ENCODE assay signal across 8 cellular contexts in the genomic region with DNA sequence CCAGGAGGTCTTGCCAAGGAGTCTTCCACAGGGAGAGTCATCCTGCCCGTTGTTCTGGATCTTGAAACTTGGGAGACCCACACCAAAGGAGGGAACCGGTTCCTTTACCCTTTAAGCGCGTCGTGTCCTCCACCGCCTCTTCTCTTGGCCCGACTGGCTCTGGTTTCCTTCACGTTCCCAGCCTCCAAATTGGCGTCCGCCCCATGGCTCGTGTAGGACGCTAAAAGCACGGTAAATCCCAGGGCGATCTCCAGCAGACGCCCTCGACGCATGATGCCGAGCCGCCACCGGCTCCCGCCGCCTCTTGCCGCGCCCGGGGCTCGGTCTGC. TPM values are rescaled to one million over a fixed set of nuclear protein-coding genes. Genes with fewer than 3 reads are reported as not detected.
DNase-seq lines count a peak whose midpoint lies in the region; ATAC-seq, FAIRE-seq and TF ChIP-seq lines count a peak whose summit lies in the region.

No MANE protein-coding gene starts in this region.

- intact Hi-C loops in GM12878 (cut with micrococcal nuclease; ENCODE audit: unreplicated experiment) (loop anchor here (5.0 kb wide), 1 partner anchor 142 kb away; no protein-coding TSS in a partner anchor), HepG2 (cut with micrococcal nuclease; ENCODE audit: unreplicated experiment) (loop anchor here (5.0 to 10.0 kb wide), 2 partner anchors 160 to 287 kb away; no protein-coding TSS in a partner anchor)

- WGBS in GM12878 (ENCODE audit: insufficient coverage, insufficient replicate concordance, low lambda C conversion rate, missing lambda C conversion rate), result 1% methylated on average over 21 of the region's 26 CpGs
- WGBS in HepG2 (ENCODE audit: low lambda C conversion rate), result 19% methylated on average over 22 of the region's 26 CpGs
- WGBS in tibial nerve, 2 donors, result 1 to 2% methylated on average over 13 to 20 of the region's 26 CpGs

- H3K4me2 ChIP-seq in GM12878 (ENCODE audit: control insufficient read depth, insufficient read depth), result peak overlapping the region; percentile 81
- H3K4me2 ChIP-seq in HepG2 (ENCODE audit: low read depth, low read length), result peak overlapping the region; percentile 72

- TF ChIP-seq CTCF in GM12878 (IDR thresholded peaks at IDR 0.05 in 2 of 3, conservative IDR thresholded peaks at IDR 0.05 in 1 of 3; ENCODE audit: control insufficient read depth in 2 of 3, extremely low read depth in 1 of 3, insufficient read depth in 1 of 3, low read depth in 3 of 3, low read length in 3 of 3) (no peak), HepG2 (CRISPR knock-in tag; IDR thresholded peaks at IDR 0.05) (no peak), tibial nerve (IDR thresholded peaks at IDR 0.05) (no peak)

- H3K79me2 ChIP-seq in GM12878 (ENCODE audit: control insufficient read depth, insufficient read depth, low read length) (peaks cover 13% of the 10 kb centered on the region), HepG2 (ENCODE audit: insufficient read depth, low read length) (no peaks in the 10 kb centered on the region)

- TF ChIP-seq RAD21 in GM12878 (IDR thresholded peaks at IDR 0.05; ENCODE audit: insufficient read depth, low read depth, low read length) (no peak), HepG2 (CRISPR knock-in tag; IDR thresholded peaks at IDR 0.05) (no peak)

- SMC1A ChIA-PET in GM12878 (lab: Charles Lee; ENCODE audit: uncharacterized antibody, unreplicated experiment), result interaction anchor here (1.2 kb wide), 1 partner anchor 162 kb away, joined by 3 read pairs; no protein-coding TSS in a partner anchor

- no TSS peak for BruUV-seq in GM12878 (replicated peaks; lab: Mats Ljungman, UMichigan)
- BruUV-seq in HepG2 (replicated peaks; lab: Mats Ljungman, UMichigan), result no TSS peak

- no peak; the same call in 1 of the 2 replicates for TF ChIP-seq POLR2A in GM12878 (IDR thresholded peaks at IDR 0.05; ENCODE audit: low read depth, low read length)
- no peak for TF ChIP-seq POLR2A in HepG2 (IDR thresholded peaks at IDR 0.05; ENCODE audit: insufficient read depth in 1 of 2, low read depth in 2 of 2, low read length in 2 of 2)
- no peak for TF ChIP-seq POLR2A in tibial nerve (IDR thresholded peaks at IDR 0.05)

- CTCF ChIA-PET in GM12878 (lab: Yijun Ruan, JAX), result interaction anchor here (0.9 kb wide), 1 partner anchor 286 kb away, joined by 6 read pairs; no protein-coding TSS in a partner anchor
- CTCF ChIA-PET in HepG2 (lab: Yijun Ruan, JAX; ENCODE audit: low intra/inter-chr PET ratio, low total read pairs), result no interaction called here

- POLR2A ChIA-PET in GM12878 (lab: Charles Lee), result no interaction called here
- POLR2A ChIA-PET in HepG2 (lab: Yijun Ruan, JAX), result no interaction called here

- DNase-seq in GM12878 (ENCODE audit: low read depth, low spot score) (no peak), HepG2 (ENCODE audit: low spot score) (no peak), tibial nerve (ENCODE audit: low spot score in 2 of 2) (no peak), activated gamma-delta T cell treated with Interleukin-2 at 50 U/mL for 16 hours (no peak), frontal cortex (ENCODE audit: low spot score in 2 of 2) (no peak)
- DNase-seq in stimulated activated CD4-positive, alpha-beta T cell treated with anti-CD3 and anti-CD28 coated beads, Interleukin-4, amount 100 ng/mL, for 1 hour, result no peak

- H3K36me3 ChIP-seq in GM12878 (ENCODE audit: control insufficient read depth in 2 of 2, insufficient read depth in 2 of 2, low read length in 1 of 2) (no peaks in the 10 kb centered on the region), HepG2 (replicated peaks in 1 of 2; ENCODE audit: control insufficient read depth in 1 of 2, insufficient read depth in 2 of 2, low read length in 2 of 2) (no peaks in the 10 kb centered on the region), tibial nerve (no peaks in the 10 kb centered on the region)

- H3K27me3 ChIP-seq in GM12878 (replicated peaks in 1 of 2; ENCODE audit: control insufficient read depth in 2 of 2, insufficient read depth in 2 of 2, low read length in 1 of 2) (no peaks in the 10 kb centered on the region), HepG2 (ENCODE audit: control insufficient read depth in 1 of 2, insufficient read depth in 2 of 2, low read length in 2 of 2) (peaks cover 2 to 29% of the 10 kb centered on the region in 2 experiments), tibial nerve (no peaks in the 10 kb centered on the region)

- RAD21 ChIA-PET in GM12878 (lab: Charles Lee; ENCODE audit: unreplicated experiment), result interaction anchor here (1.0 to 1.4 kb wide), 4 partner anchors 48 to 289 kb away, joined by 3 to 5 read pairs (median 4); no protein-coding TSS in a partner anchor

- H3K4me3 ChIP-seq in GM08714 (ENCODE audit: low read length), result peak overlapping the region; percentile 81
- H3K4me3 ChIP-seq in GM12878, result peak overlapping the region; percentile 79
- peak overlapping the region; percentile 63 to 74 (median 64); a peak in 4 of 6 replicates for H3K4me3 ChIP-seq in HepG2 (replicated peaks in 1 of 3; ENCODE audit: insufficient read depth in 1 of 3, low read depth in 2 of 3, low read length in 3 of 3)
- H3K4me3 ChIP-seq in tibial nerve, result peak overlapping the region; percentile 52 to 96 (median 84)

- peak; percentile 6 for ATAC-seq in HG02973 (IDR thresholded peaks at IDR 0.05; ENCODE audit: unreplicated experiment)
- ATAC-seq in GM12878, result peak; percentile 26; the same call in 1 of the 3 replicates
- ATAC-seq in HepG2, result no peak

- H2AFZ ChIP-seq in GM12878 (ENCODE audit: control insufficient read depth, low read depth, low read length) (peak overlapping the region; percentile 60), HepG2 (ENCODE audit: low read length) (no peak overlapping the region)

- H4K20me1 ChIP-seq in GM12878 (ENCODE audit: control insufficient read depth, insufficient read depth) (no peaks in the 10 kb centered on the region), HepG2 (ENCODE audit: insufficient read depth, low read length) (no peaks in the 10 kb centered on the region)

- FAIRE-seq in GM12878 (lab: Jason Lieb, UNC), result no peak
- FAIRE-seq in HepG2 (lab: Jason Lieb, UNC), result no peak
- no peak for FAIRE-seq in frontal cortex (lab: Jason Lieb, UNC)

- TF ChIP-seq EP300 in GM12878 (IDR thresholded peaks at IDR 0.05; ENCODE audit: borderline replicate concordance in 1 of 2, control insufficient read depth in 1 of 2, low read depth in 2 of 2, low read length in 2 of 2), result no peak
- no peak for TF ChIP-seq EP300 in HepG2 (IDR thresholded peaks at IDR 0.05; ENCODE audit: low read depth in 2 of 2, low read length in 2 of 2)
- no peak for TF ChIP-seq EP300 in HepG2 (CRISPR knock-in tag; IDR thresholded peaks at IDR 0.05; ENCODE audit: borderline replicate concordance)
- TF ChIP-seq EP300 in tibial nerve (IDR thresholded peaks at IDR 0.05), result no peak

- H3K4me1 ChIP-seq in GM12878 (ENCODE audit: control insufficient read depth, insufficient read depth, low read length) (peaks cover 8% of the 10 kb centered on the region; the same call in 1 of the 2 replicates), HepG2 (ENCODE audit: insufficient read depth, low read length) (no peaks in the 10 kb centered on the region), tibial nerve (peaks cover 0 to 57% (median 14%) of the 10 kb centered on the region in 4 donors)

- H3K9me3 ChIP-seq in GM12878 (replicated peaks; ENCODE audit: control insufficient read depth, insufficient read depth, low read length), result no peaks in the 10 kb centered on the region
- H3K9me3 ChIP-seq in HepG2 (ENCODE audit: low read length), result no peaks in the 10 kb centered on the region
- no peaks in the 10 kb centered on the region for H3K9me3 ChIP-seq in tibial nerve

- peak overlapping the region; percentile 85 for H3K9ac ChIP-seq in GM12878 (ENCODE audit: control insufficient read depth, insufficient read depth, low read length)
- H3K9ac ChIP-seq in HepG2 (ENCODE audit: insufficient read depth, low read depth, low read length), result no peak overlapping the region

- peak overlapping the region; percentile 56 for H3K27ac ChIP-seq in GM12878 (ENCODE audit: control insufficient read depth, insufficient read depth)
- H3K27ac ChIP-seq in HepG2 (ENCODE audit: extremely low read length, insufficient read depth, low read length), result no peak overlapping the region
- peak overlapping the region; percentile 77 to 95 (median 86) for H3K27ac ChIP-seq in tibial nerve

- in situ Hi-C loops in GM12878 (cut with MboI), result no loop called here
- in situ Hi-C loops in HepG2 (cut with HindIII; ENCODE audit: extremely low pct_ligation_motif_present, low pct_unique_long_range_greater_than_20kb), result no loop called here

RNA-seq across cellular contexts. Expression of gene FBN1, which starts 1.0 kb away (rescaled TPM):
- total RNA-seq in GM12878 (2013; cell fraction: nucleolus; rRNA removed), result 30.8 and 31.4 TPM in 2 replicates
- total RNA-seq in GM12878 (2014; rRNA removed), result 9.8 and 11.2 TPM in 2 replicates
- total RNA-seq in GM12878 (2014; rRNA removed; fragmentation: Illumina TruSeq; extraction: Trizol), result 10.1 and 10.7 TPM in 2 replicates
- 12.6 and 15.3 TPM in 2 replicates for total RNA-seq in GM12878 (2021)
- polyA plus RNA-seq in GM12878 (2011; ENCODE audit: low read depth), result 3.5 TPM
- polyA plus RNA-seq in GM12878 (2011; rRNA removed), result 6.1 and 6.6 TPM in 2 replicates
- polyA plus RNA-seq in GM12878 (2011; cell fraction: cytosol; rRNA removed), result 5.3 and 5.8 TPM in 2 replicates
- 12.7 and 15.7 TPM in 2 replicates for polyA plus RNA-seq in GM12878 (2011; cell fraction: nucleus; rRNA removed)
- 4.5 and 5.7 TPM in 2 replicates for polyA plus RNA-seq in GM12878 (2012)
- polyA plus RNA-seq in GM12878 (2014; fragmentation: Illumina TruSeq; extraction: Trizol), result 8.9 and 10.1 TPM in 2 replicates
- 1 to 10 TPM; 2.2 to 2.6 TPM for polyA plus RNA-seq in GM12878 (2014; fragmentation: Nextera tagmentation; extraction: Ambion mirVana)
- 5.7 and 7.4 TPM in 2 replicates for polyA plus RNA-seq in GM12878 (2014; rRNA removed)
- polyA plus RNA-seq in GM12878 (2016; fragmentation: Nextera tagmentation; extraction: Ambion mirVana), result 1 to 10 TPM; 3.7 to 3.8 TPM
- polyA minus RNA-seq in GM12878 (2011; rRNA and poly(A)+ RNA removed), result 14.2 and 20.3 TPM in 2 replicates
- polyA minus RNA-seq in GM12878 (2011; cell fraction: cytosol; rRNA and poly(A)+ RNA removed), result 5.3 and 5.7 TPM in 2 replicates
- 11.2 and 14.3 TPM in 2 replicates for polyA minus RNA-seq in GM12878 (2011; cell fraction: nucleus; rRNA and poly(A)+ RNA removed)
- 1.7 and 3.0 TPM in 2 replicates for total RNA-seq in HepG2 (2016; rRNA removed; fragmentation: Illumina TruSeq; extraction: Trizol)
- 0.26 and 0.71 TPM in 2 replicates for total RNA-seq in HepG2 (2016; cell fraction: cytosol; rRNA removed; fragmentation: Illumina TruSeq; extraction: Trizol; ENCODE audit: low read depth)
- total RNA-seq in HepG2 (2016; cell fraction: insoluble cytoplasmic fraction; rRNA removed; fragmentation: Illumina TruSeq; extraction: Trizol), result 2.3 and 2.8 TPM in 2 replicates
- 0.83 and 1.2 TPM in 2 replicates for total RNA-seq in HepG2 (2016; cell fraction: membrane; rRNA removed; fragmentation: Illumina TruSeq; extraction: Trizol)
- total RNA-seq in HepG2 (2016; cell fraction: nucleus; rRNA removed; fragmentation: Illumina TruSeq; extraction: Trizol), result 5.1 and 6.3 TPM in 2 replicates
- polyA plus RNA-seq in HepG2 (2011; rRNA removed), result 0.81 and 1.5 TPM in 2 replicates
- polyA plus RNA-seq in HepG2 (2011; cell fraction: cytosol; rRNA removed), result 0.67 and 0.86 TPM in 2 replicates
- 1.1 and 1.4 TPM in 2 replicates for polyA plus RNA-seq in HepG2 (2011; cell fraction: nucleus; rRNA removed)
- polyA plus RNA-seq in HepG2 (2012), result 0.33 and 0.64 TPM in 2 replicates
- 0.17 and 0.28 TPM in 2 replicates for polyA plus RNA-seq in HepG2 (2016; cell fraction: cytosol; fragmentation: Illumina TruSeq; extraction: Trizol; ENCODE audit: low read depth)
- polyA plus RNA-seq in HepG2 (2016; cell fraction: insoluble cytoplasmic fraction; fragmentation: Illumina TruSeq; extraction: Trizol; ENCODE audit: low read depth), result 1.3 and 1.5 TPM in 2 replicates
- polyA plus RNA-seq in HepG2 (2016; cell fraction: membrane; fragmentation: Illumina TruSeq; extraction: Trizol; ENCODE audit: low read depth), result 0.23 and 0.33 TPM in 2 replicates
- 3.5 and 5.2 TPM in 2 replicates for polyA plus RNA-seq in HepG2 (2016; cell fraction: nucleus; fragmentation: Illumina TruSeq; extraction: Trizol; ENCODE audit: insufficient read depth, low read depth)
- 3.2 and 11.1 TPM in 2 replicates for polyA minus RNA-seq in HepG2 (2011; rRNA and poly(A)+ RNA removed; ENCODE audit: low replicate concordance)
- polyA minus RNA-seq in HepG2 (2011; cell fraction: cytosol; rRNA and poly(A)+ RNA removed), result 1.7 and 2.0 TPM in 2 replicates
- polyA minus RNA-seq in HepG2 (2011; cell fraction: nucleus; rRNA and poly(A)+ RNA removed), result 3.5 and 4.2 TPM in 2 replicates
- 100 to 1,000 TPM; 144 to 293 (median 234) TPM for total RNA-seq in tibial nerve
- 18.8 TPM for total RNA-seq in frontal cortex
